11 cellular contexts compared by ENCODE assay signal in genomic region chr1:229344139-229344538, GRCh38. TPM values are rescaled to one million over a fixed set of nuclear protein-coding genes. Genes with fewer than 3 reads are reported as not detected.
A peak's percentile ranks its signal among the peaks of the same experiment; 100 is the strongest.
DNase-seq lines count a peak whose midpoint lies in the region; ATAC-seq and TF ChIP-seq lines count a peak whose summit lies in the region.
"Had no signal": no experiment of that assay in that cellular context is flagged by ENCODE, and none has a peak within 500 bp of the region (broad histone marks: within the 10 kb centered on the region; RNA-seq: fewer than 3 reads in every experiment).

No MANE protein-coding gene starts in this region.

- H3K27ac ChIP-seq in thyroid gland (no peak overlapping the region), OCI-LY7 (ENCODE audit: low read depth, low read length, poor library complexity, severe bottlenecking) (no peak overlapping the region)

- intact Hi-C loops in thyroid gland (cut with DNase I) (loop anchor here (10.0 kb wide), 1 partner anchor 89 kb away; no protein-coding TSS in a partner anchor), OCI-LY7 (cut with micrococcal nuclease; ENCODE audit: unreplicated experiment) (loop anchor here (5.0 kb wide), 4 partner anchors 133 to 857 kb away; partner anchors contain the start of genes NUP133, RNF187, TAF5L and URB2)

- peaks cover 4% of the 10 kb centered on the region for H3K36me3 Mint-ChIP-seq in T-helper 1 cell treated with Interleukin-12 subunit alpha and Interleukin-12 subunit beta and Interleukin-4 antibody, amounts not matched to agents 30 μg/mL and 1 μg/mL, for 36 hours (ENCODE audit: low read depth)
- no peaks in the 10 kb centered on the region for H3K36me3 Mint-ChIP-seq in IgD-negative memory B cell
- H3K36me3 Mint-ChIP-seq in activated naive CD8-positive, alpha-beta T cell treated with anti-CD3 and anti-CD28 coated beads, Interleukin-2, amount 10 ng/mL, durations not matched to agents 7 days and 5 days = peaks cover 9% of the 10 kb centered on the region
- no peaks in the 10 kb centered on the region for H3K36me3 Mint-ChIP-seq in neural crest cell (ENCODE audit: low read depth)

- ATAC-seq in activated naive CD8-positive, alpha-beta T cell treated with anti-CD3 and anti-CD28 coated beads, Interleukin-2, amount 10 ng/mL, durations not matched to agents 7 days and 5 days (ENCODE audit: low read depth) = no peak

- POLR2A ChIA-PET in activated naive CD8-positive, alpha-beta T cell treated with anti-CD3 and anti-CD28 coated beads, Interleukin-2, amount 10 ng/mL, durations not matched to agents 7 days and 5 days (lab: Charles Lee) = interaction anchor here (1.6 kb wide), 1 partner anchor 66 kb away, joined by 8 read pairs; no protein-coding TSS in a partner anchor
- POLR2A ChIA-PET in OCI-LY7 (lab: Charles Lee) = interaction anchor here (1.2 kb wide), 1 partner anchor 159 kb away, joined by 3 read pairs; no protein-coding TSS in a partner anchor

- H3K27me3 ChIP-seq in thyroid gland = no peaks in the 10 kb centered on the region

- no peak for TF ChIP-seq CTCF in neural crest cell (conservative IDR thresholded peaks at IDR 0.05)
- TF ChIP-seq CTCF in thyroid gland (IDR thresholded peaks at IDR 0.05) = no peak
- TF ChIP-seq CTCF in OCI-LY7 (conservative IDR thresholded peaks at IDR 0.05; ENCODE audit: low read length) = no peak

- no peak overlapping the region for H3K4me3 ChIP-seq in thyroid gland (replicated peaks in 1 of 3)
- no peak overlapping the region for H3K4me3 ChIP-seq in OCI-LY7 (ENCODE audit: low read depth, low read length, poor library complexity, severe bottlenecking)

- H3K36me3 ChIP-seq in thyroid gland (no peaks in the 10 kb centered on the region), OCI-LY7 (ENCODE audit: insufficient read depth, low read length) (no peaks in the 10 kb centered on the region)
- H3K36me3 ChIP-seq: spleen, stomach had no signal

- H3K4me1 Mint-ChIP-seq in T-helper 1 cell treated with Interleukin-12 subunit alpha and Interleukin-12 subunit beta and Interleukin-4 antibody, amounts not matched to agents 30 μg/mL and 1 μg/mL, for 36 hours (ENCODE audit: low read depth) = peaks cover 26% of the 10 kb centered on the region
- H3K4me1 Mint-ChIP-seq in IgD-negative memory B cell (peaks cover 19 to 33% (median 25%) of the 10 kb centered on the region in 3 donors), neural crest cell (peaks cover 36% of the 10 kb centered on the region)
- H3K4me1 Mint-ChIP-seq in activated naive CD8-positive, alpha-beta T cell treated with anti-CD3 and anti-CD28 coated beads, Interleukin-2, amount 10 ng/mL, durations not matched to agents 7 days and 5 days = peaks cover 18% of the 10 kb centered on the region

- peak overlapping the region; percentile 25 for H3K4me3 Mint-ChIP-seq in T-helper 1 cell treated with Interleukin-12 subunit alpha and Interleukin-12 subunit beta and Interleukin-4 antibody, amounts not matched to agents 30 μg/mL and 1 μg/mL, for 36 hours
- H3K4me3 Mint-ChIP-seq in IgD-negative memory B cell (peak overlapping the region; percentile 73 to 91 (median 86)), neural crest cell (peak overlapping the region; percentile 85)
- peak overlapping the region; percentile 86 for H3K4me3 Mint-ChIP-seq in activated naive CD8-positive, alpha-beta T cell treated with anti-CD3 and anti-CD28 coated beads, Interleukin-2, amount 10 ng/mL, durations not matched to agents 7 days and 5 days

- H3K27me3 Mint-ChIP-seq in T-helper 1 cell treated with Interleukin-12 subunit alpha and Interleukin-12 subunit beta and Interleukin-4 antibody, amounts not matched to agents 30 μg/mL and 1 μg/mL, for 36 hours (ENCODE audit: low read depth) = peaks cover 36% of the 10 kb centered on the region
- H3K27me3 Mint-ChIP-seq in IgD-negative memory B cell (peaks cover 12% of the 10 kb centered on the region), neural crest cell (ENCODE audit: low read depth) (peaks cover 26% of the 10 kb centered on the region)
- peaks cover 10% of the 10 kb centered on the region for H3K27me3 Mint-ChIP-seq in activated naive CD8-positive, alpha-beta T cell treated with anti-CD3 and anti-CD28 coated beads, Interleukin-2, amount 10 ng/mL, durations not matched to agents 7 days and 5 days

- no peak overlapping the region; the same call in 1 of the 2 replicates for H3K4me2 ChIP-seq in OCI-LY7 (ENCODE audit: low read length)

- no peak for DNase-seq in T-helper 1 cell
- no peak for DNase-seq in activated naive CD8-positive, alpha-beta T cell treated with anti-CD3 and anti-CD28 coated beads, Interleukin-2, amount 10 ng/mL, durations not matched to agents 7 days and 5 days
- DNase-seq in neural crest cell (ENCODE audit: low read depth, low spot score) = no peak
- no peak for DNase-seq in effector CD4-positive, alpha-beta T cell
- DNase-seq in thyroid gland = no peak
- no peak for DNase-seq in OCI-LY7 (ENCODE audit: low spot score)
- DNase-seq: NCI-H1092, spleen, stomach had no signal

- TF ChIP-seq POLR2A in thyroid gland (IDR thresholded peaks at IDR 0.05) = no peak

- peaks cover 10% of the 10 kb centered on the region for H3K9me3 Mint-ChIP-seq in T-helper 1 cell treated with Interleukin-12 subunit alpha and Interleukin-12 subunit beta and Interleukin-4 antibody, amounts not matched to agents 30 μg/mL and 1 μg/mL, for 36 hours
- H3K9me3 Mint-ChIP-seq in IgD-negative memory B cell (no peaks in the 10 kb centered on the region), neural crest cell (no peaks in the 10 kb centered on the region)
- H3K9me3 Mint-ChIP-seq in activated naive CD8-positive, alpha-beta T cell treated with anti-CD3 and anti-CD28 coated beads, Interleukin-2, amount 10 ng/mL, durations not matched to agents 7 days and 5 days = no peaks in the 10 kb centered on the region

- peaks cover 27% of the 10 kb centered on the region for H3K79me2 ChIP-seq in OCI-LY7 (ENCODE audit: insufficient read depth, low read depth, low read length)

- WGBS in thyroid gland, 2 donors = 73 to 86% methylated on average over 16 of the region's 16 CpGs

- no peak overlapping the region for H3K27ac Mint-ChIP-seq in T-helper 1 cell treated with Interleukin-12 subunit alpha and Interleukin-12 subunit beta and Interleukin-4 antibody, amounts not matched to agents 30 μg/mL and 1 μg/mL, for 36 hours
- peak overlapping the region in 1 of 3 donors; percentile 70 for H3K27ac Mint-ChIP-seq in IgD-negative memory B cell
- H3K27ac Mint-ChIP-seq in activated naive CD8-positive, alpha-beta T cell treated with anti-CD3 and anti-CD28 coated beads, Interleukin-2, amount 10 ng/mL, durations not matched to agents 7 days and 5 days = no peak overlapping the region
- H3K27ac Mint-ChIP-seq in neural crest cell (ENCODE audit: unreplicated experiment) = no peak overlapping the region

- no peak overlapping the region for H2AFZ ChIP-seq in OCI-LY7 (ENCODE audit: low read length)

- H3K9me3 ChIP-seq in thyroid gland (no peaks in the 10 kb centered on the region), OCI-LY7 (ENCODE audit: low read length) (no peaks in the 10 kb centered on the region)
- H3K9me3 ChIP-seq: spleen, stomach had no signal

- H3K9me2 ChIP-seq in OCI-LY7 (ENCODE audit: insufficient read depth, low read length) = no peaks in the 10 kb centered on the region

- no TSS peak for BruUV-seq in OCI-LY7 (replicated peaks; lab: Mats Ljungman, UMichigan)

- CTCF ChIA-PET in OCI-LY7 (lab: Charles Lee; ENCODE audit: unreplicated experiment) = no interaction called here

- 0 out of 2 replicates have a peak, but pooled peaks cover 6% of the 10 kb centered on the region for H4K20me1 ChIP-seq in OCI-LY7 (ENCODE audit: insufficient read depth, low read length)

- H3K4me1 ChIP-seq in thyroid gland (peaks cover 0 to 9% of the 10 kb centered on the region in 2 donors), OCI-LY7 (ENCODE audit: insufficient read depth, low read length, poor library complexity, severe bottlenecking) (peaks cover 20% of the 10 kb centered on the region)

RNA-seq across cellular contexts. Expression of gene CCSAP, which starts 1.3 kb away (rescaled TPM):
- polyA plus RNA-seq in IgD-negative memory B cell = 2.2 TPM
- 10 to 100 TPM; 10.5 to 10.8 TPM for total RNA-seq in activated naive CD8-positive, alpha-beta T cell treated with anti-CD3 and anti-CD28 coated beads, Interleukin-2, amount 10 ng/mL, durations not matched to agents 7 days and 5 days
- 9.1 and 10.1 TPM in 2 replicates for total RNA-seq in neural crest cell
- 1 to 10 TPM; 2.1 to 3.6 (median 2.9) TPM for total RNA-seq in thyroid gland
- 9.3 and 10.5 TPM in 2 replicates for total RNA-seq in OCI-LY7 (2014; rRNA removed; shearing (Covaris generic))
- 15.7 and 16.9 TPM in 2 replicates for total RNA-seq in OCI-LY7 (2022)

Comparison
In these comparisons a context has a peak if more than half of its experiments do, and no peak if none do; other contexts are left out.
1. H3K4me3 Mint-ChIP-seq: peak in every context shown above with its lines; median percentile 86 in IgD-negative memory B cell; 86 in activated naive CD8-positive, alpha-beta T cell treated with anti-CD3 and anti-CD28 coated beads, Interleukin-2, amount 10 ng/mL, durations not matched to agents 7 days and 5 days; 85 in neural crest cell; 25 in T-helper 1 cell treated with Interleukin-12 subunit alpha and Interleukin-12 subunit beta and Interleukin-4 antibody, amounts not matched to agents 30 μg/mL and 1 μg/mL, for 36 hours.